In the genomic region with DNA sequence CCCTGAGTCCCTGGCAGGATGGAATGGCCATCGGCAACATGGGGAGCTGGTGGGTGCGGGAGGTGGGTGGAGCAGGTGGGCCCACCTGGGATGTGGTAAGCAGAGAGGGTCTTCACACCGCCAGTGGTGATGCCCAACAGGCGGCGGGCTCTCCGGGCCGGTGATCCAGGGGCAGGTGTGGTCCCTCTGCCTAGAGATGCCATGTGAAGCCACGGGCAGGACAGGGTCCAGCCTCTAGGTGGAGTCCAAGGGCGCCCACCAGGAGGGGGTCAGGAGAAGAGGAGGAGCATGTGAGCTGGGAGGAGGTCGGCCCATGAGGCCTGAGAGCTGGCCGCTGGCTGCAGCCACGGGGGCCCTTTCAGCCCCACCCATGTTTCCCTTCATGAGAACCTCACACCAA, we compare ENCODE assay signal across 19 cellular contexts.
DNase-seq lines count a peak whose midpoint lies in the region; ATAC-seq and TF ChIP-seq lines count a peak whose summit lies in the region.
"Had no signal": no experiment of that assay in that cellular context is flagged by ENCODE, and none has a peak within 500 bp of the region (broad histone marks: within the 10 kb centered on the region; RNA-seq: fewer than 3 reads in every experiment).

No MANE protein-coding gene starts in this region.

- CTCF ChIA-PET in RWPE1 (lab: Yijun Ruan, JAX) = no interaction called here

- H3K4me1 ChIP-seq in sigmoid colon = peaks cover 0 to 79% (median 62%) of the 10 kb centered on the region in 4 donors

- no peak for DNase-seq in GM06990 (ENCODE audit: extremely low read depth, insufficient read length)
- DNase-seq in RWPE1 (ENCODE audit: low spot score) = no peak
- no peak for DNase-seq in fibroblast of the aortic adventitia (ENCODE audit: low read depth)
- DNase-seq in sigmoid colon = no peak
- DNase-seq in activated CD8-positive, alpha-beta memory T cell treated with anti-CD3 and anti-CD28 coated beads for 24 hours = no peak
- DNase-seq in omental fat pad (ENCODE audit: low spot score) = no peak
- DNase-seq in SK-N-DZ (ENCODE audit: low spot score) = no peak
- DNase-seq in occipital lobe (lab: John Stamatoyannopoulos, UW) = no peak
- DNase-seq: activated effector memory CD4-positive, alpha-beta T cell treated with Interleukin-2 at 50 U/mL for 16 hours; anterior cingulate cortex; DMS79; Karpas-422; NCI-H1436; NCI-H446; retina; stimulated activated CD4-positive, alpha-beta T cell treated with anti-CD3 and anti-CD28 coated beads, Interleukin-1b, Interleukin-23, amount 100 ng/mL, for 48 hours; transverse colon had no signal

- H3K27ac ChIP-seq in RWPE1 (peak overlapping the region; percentile 98), sigmoid colon (peak overlapping the region in 3 of 4 donors; percentile 62 to 99 (median 90))
- H3K27ac ChIP-seq: HL-60 had no signal

- intact Hi-C loops in sigmoid colon (cut with DNase I) = no loop called here

- WGBS in sigmoid colon, 2 donors = 92 to 97% methylated on average over 12 of the region's 12 CpGs

- TF ChIP-seq EP300 in sigmoid colon (IDR thresholded peaks at IDR 0.05) = no peak

- H3K27me3 ChIP-seq in GM06990 (replicated peaks; ENCODE audit: control insufficient read depth, insufficient read depth, low read length) (no peaks in the 10 kb centered on the region), sigmoid colon (no peaks in the 10 kb centered on the region)
- H3K27me3 ChIP-seq: transverse colon had no signal

- peaks cover 1% of the 10 kb centered on the region for H3K36me3 ChIP-seq in GM06990 (ENCODE audit: control insufficient read depth, insufficient read depth, low read length)
- peaks cover 0 to 25% (median 0%) of the 10 kb centered on the region in 4 donors for H3K36me3 ChIP-seq in sigmoid colon
- H3K36me3 ChIP-seq: transverse colon had no signal

- H3K4me3 ChIP-seq in GM06990 (replicated peaks; ENCODE audit: low read depth, low read length) = no peak overlapping the region
- no peak overlapping the region for H3K4me3 ChIP-seq in fibroblast of the aortic adventitia (ENCODE audit: low read depth, low read length)
- no peak overlapping the region for H3K4me3 ChIP-seq in sigmoid colon
- H3K4me3 ChIP-seq: transverse colon had no signal

- TF ChIP-seq POLR2A in sigmoid colon (IDR thresholded peaks at IDR 0.05) = no peak

- POLR2A ChIA-PET in RWPE1 (lab: Yijun Ruan, JAX; ENCODE audit: low non-redundant PET) = no interaction called here

- no peaks in the 10 kb centered on the region for H3K9me3 ChIP-seq in sigmoid colon
- H3K9me3 ChIP-seq: transverse colon had no signal

- no peak for ATAC-seq in omental fat pad (ENCODE audit: low FRiP score)
- ATAC-seq: natural killer cell treated with Interleukin-12 subunit alpha and Interleukin-12 subunit beta and Interleukin-15 and Interleukin-18, amount 100 ng/mL, for 72 hours had no signal

- TF ChIP-seq CTCF in GM06990 (IDR thresholded peaks at IDR 0.05; ENCODE audit: insufficient read depth, low read length, poor library complexity, severe bottlenecking) = peak; percentile 20
- TF ChIP-seq CTCF in RWPE1 (conservative IDR thresholded peaks at IDR 0.05; ENCODE audit: low read depth) = no peak
- peak; percentile 2 for TF ChIP-seq CTCF in fibroblast of the aortic adventitia (IDR thresholded peaks at IDR 0.05; ENCODE audit: insufficient read depth, low read length)
- TF ChIP-seq CTCF in sigmoid colon (IDR thresholded peaks at IDR 0.05) = no peak
- TF ChIP-seq CTCF in omental fat pad (IDR thresholded peaks at IDR 0.05) = no peak

Comparison
In these comparisons a context has a peak if more than half of its experiments do, and no peak if none do; other contexts are left out.
1. CTCF ChIP-seq: peak in GM06990 (single experiment) and fibroblast of the aortic adventitia (single experiment); none in RWPE1 (single experiment), sigmoid colon (0 of 4) and omental fat pad (0 of 3).